In genomic region chr2:109009920-109010610, GRCh38 we compare ENCODE assay signal across 23 cellular contexts. TPM values are rescaled to one million over a fixed set of nuclear protein-coding genes. Genes with fewer than 3 reads are reported as not detected.
DNase-seq lines count a peak whose midpoint lies in the region; FAIRE-seq and TF ChIP-seq lines count a peak whose summit lies in the region.
"Had no signal": no experiment of that assay in that cellular context is flagged by ENCODE, and none has a peak within 500 bp of the region (broad histone marks: within the 10 kb centered on the region; RNA-seq: fewer than 3 reads in every experiment).

No MANE protein-coding gene starts in this region.

- no peak overlapping the region for H3K4me3 Mint-ChIP-seq in MCF 10A (ENCODE audit: unreplicated experiment)
- H3K4me3 Mint-ChIP-seq: activated CD4-positive, alpha-beta memory T cell treated with anti-CD3 and anti-CD28 coated beads, Interleukin-2, amount 10 ng/mL, durations not matched to agents 7 days and 5 days; CD4-positive, alpha-beta T cell; T-helper 1 cell treated with Interleukin-12 subunit alpha and Interleukin-12 subunit beta and Interleukin-4 antibody, amounts not matched to agents 30 μg/mL and 1 μg/mL, for 36 hours had no signal

- POLR2A ChIA-PET in MCF 10A (lab: Yijun Ruan, JAX) = interaction anchor here (1.6 kb wide), 1 partner anchor 11 kb away, joined by 3 read pairs; no protein-coding TSS in a partner anchor
- POLR2A ChIA-PET in HEK293T (lab: Yijun Ruan, JAX) = no interaction called here

- peak; percentile 61 for FAIRE-seq in urothelium cell line (lab: Jason Lieb, UNC)

- no TSS peak for BruUV-seq in MCF 10A (replicated peaks; lab: Mats Ljungman, UMichigan)

- no peaks in the 10 kb centered on the region for H3K36me3 ChIP-seq in breast epithelium
- H3K36me3 ChIP-seq: neural progenitor cell, spleen, suprapubic skin, WERI-Rb-1 had no signal

- no peaks in the 10 kb centered on the region for H3K9me3 ChIP-seq in breast epithelium
- H3K9me3 ChIP-seq: spleen, suprapubic skin had no signal

- intact Hi-C loops in MCF 10A (cut with micrococcal nuclease) (no loop called here), breast epithelium (cut with DNase I; ENCODE audit: low total_unique reads) (no loop called here)

- CTCF ChIA-PET in MCF 10A (lab: Yijun Ruan, JAX) (interaction anchor here (0.7 kb wide), 1 partner anchor 23 kb away, joined by 4 read pairs; no protein-coding TSS in a partner anchor), HEK293T (lab: Yijun Ruan, JAX) (interaction anchor here (1.3 kb wide), 1 partner anchor 8 kb away, joined by 3 read pairs; no protein-coding TSS in a partner anchor)

- H3K4me3 ChIP-seq in breast epithelium (no peak overlapping the region), epithelial cell of esophagus (ENCODE audit: low read length) (no peak overlapping the region)
- H3K4me3 ChIP-seq: neural progenitor cell, spleen, suprapubic skin had no signal

- peaks cover 4% of the 10 kb centered on the region for H3K27me3 Mint-ChIP-seq in MCF 10A (ENCODE audit: insufficient read depth, unreplicated experiment)
- H3K27me3 Mint-ChIP-seq: activated CD4-positive, alpha-beta memory T cell treated with anti-CD3 and anti-CD28 coated beads, Interleukin-2, amount 10 ng/mL, durations not matched to agents 7 days and 5 days; CD4-positive, alpha-beta T cell had no signal

- H3K9me3 Mint-ChIP-seq in MCF 10A (ENCODE audit: unreplicated experiment) = no peaks in the 10 kb centered on the region
- H3K9me3 Mint-ChIP-seq: activated CD4-positive, alpha-beta memory T cell treated with anti-CD3 and anti-CD28 coated beads, Interleukin-2, amount 10 ng/mL, durations not matched to agents 7 days and 5 days; CD4-positive, alpha-beta T cell; T-helper 1 cell treated with Interleukin-12 subunit alpha and Interleukin-12 subunit beta and Interleukin-4 antibody, amounts not matched to agents 30 μg/mL and 1 μg/mL, for 36 hours had no signal

- H3K27ac ChIP-seq in breast epithelium = no peak overlapping the region
- H3K27ac ChIP-seq: neural progenitor cell, spleen, suprapubic skin, WERI-Rb-1 had no signal

- DNase-seq in MCF 10A (ENCODE audit: unreplicated experiment) = peak; percentile 19
- DNase-seq in breast epithelium (ENCODE audit: low spot score in 2 of 2) = no peak
- peak; percentile 76 for DNase-seq in NCI-H226
- peak; percentile 46 for DNase-seq in epithelial cell of esophagus (ENCODE audit: low read depth)
- DNase-seq in urothelium cell line (ENCODE audit: low spot score) = no peak
- DNase-seq in medulla oblongata (ENCODE audit: extremely low spot score) = no peak
- no peak for DNase-seq in NCI-H146 (lab: John Stamatoyannopoulos, UW)
- DNase-seq in HEK293T (ENCODE audit: extremely low spot score) = no peak
- DNase-seq: activated CD4-positive, alpha-beta memory T cell treated with anti-CD3 and anti-CD28 coated beads, Interleukin-2, amount 10 ng/mL, durations not matched to agents 7 days and 5 days; activated T-cell treated with anti-CD3 and anti-CD28 coated beads, Interleukin-2, amount 50 U/mL, for 48 hours; caudate nucleus; CD4-positive, alpha-beta T cell; DMS79; NCI-H1417; NCI-H2171; spleen; stimulated activated CD8-positive, alpha-beta memory T cell treated with anti-CD3 and anti-CD28 coated beads, Interleukin-4, amount 100 ng/mL, for 48 hours; WERI-Rb-1 had no signal

- TF ChIP-seq CTCF in MCF 10A (IDR thresholded peaks at IDR 0.05; ENCODE audit: unreplicated experiment) (no peak), breast epithelium (IDR thresholded peaks at IDR 0.05) (no peak), epithelial cell of esophagus (IDR thresholded peaks at IDR 0.05; ENCODE audit: insufficient read depth, low read depth, low read length, missing control alignments) (no peak)

- H3K4me1 Mint-ChIP-seq in MCF 10A (ENCODE audit: insufficient read depth, unreplicated experiment) = no peaks in the 10 kb centered on the region
- H3K4me1 Mint-ChIP-seq: activated CD4-positive, alpha-beta memory T cell treated with anti-CD3 and anti-CD28 coated beads, Interleukin-2, amount 10 ng/mL, durations not matched to agents 7 days and 5 days had no signal

- no peaks in the 10 kb centered on the region for H3K36me3 Mint-ChIP-seq in MCF 10A (ENCODE audit: insufficient read depth, unreplicated experiment)
- H3K36me3 Mint-ChIP-seq: neural progenitor cell had no signal

- TF ChIP-seq POLR2A in breast epithelium (IDR thresholded peaks at IDR 0.05) = no peak

- no peak overlapping the region for H3K27ac Mint-ChIP-seq in MCF 10A (ENCODE audit: low read depth, unreplicated experiment)
- H3K27ac Mint-ChIP-seq: activated CD4-positive, alpha-beta memory T cell treated with anti-CD3 and anti-CD28 coated beads, Interleukin-2, amount 10 ng/mL, durations not matched to agents 7 days and 5 days; CD4-positive, alpha-beta T cell; neural progenitor cell; T-helper 1 cell treated with Interleukin-12 subunit alpha and Interleukin-12 subunit beta and Interleukin-4 antibody, amounts not matched to agents 30 μg/mL and 1 μg/mL, for 36 hours had no signal

- H3K4me1 ChIP-seq in breast epithelium = no peaks in the 10 kb centered on the region
- H3K4me1 ChIP-seq: neural progenitor cell, spleen, suprapubic skin had no signal

- H3K27me3 ChIP-seq in breast epithelium = no peaks in the 10 kb centered on the region
- H3K27me3 ChIP-seq: neural progenitor cell, spleen, suprapubic skin had no signal

TF ChIP-seq in HEK293T, 16 proteins besides CTCF, POLR2A, EP300 and RAD21:
- TF ChIP-seq ELF4 (IDR thresholded peaks at IDR 0.05) = no peak
- TF ChIP-seq FOXM1 (IDR thresholded peaks at IDR 0.05; ENCODE audit: borderline replicate concordance) = no peak
- no peak for TF ChIP-seq FOXA1 (IDR thresholded peaks at IDR 0.05)
- no peak for TF ChIP-seq HDGF (IDR thresholded peaks at IDR 0.05; ENCODE audit: borderline replicate concordance)
- no peak for TF ChIP-seq CTBP1 (IDR thresholded peaks at IDR 0.05; ENCODE audit: borderline replicate concordance)

RNA-seq across cellular contexts. Expression of gene EDAR, which starts 21.0 kb away (rescaled TPM):
- total RNA-seq in MCF 10A (2022) (0.14 and 0.37 TPM in 2 replicates), breast epithelium (under 1 TPM in 1 of 3 donors, not detected in 2; 0.29 TPM)
- total RNA-seq: activated CD4-positive, alpha-beta memory T cell treated with anti-CD3 and anti-CD28 coated beads, Interleukin-2, amount 10 ng/mL, durations not matched to agents 7 days and 5 days; glomerular endothelial cell; OCI-LY7 had no signal

Comparison
In these comparisons a context has a peak if more than half of its experiments do, and no peak if none do; other contexts are left out.
1. DNase-seq: peak in MCF 10A (single experiment), NCI-H226 (single experiment) and epithelial cell of esophagus (single experiment); none in breast epithelium (0 of 2), urothelium cell line (single experiment), medulla oblongata (single experiment), NCI-H146 (single experiment) and HEK293T (single experiment).